ENCODE assay signal across 8 cellular contexts in the genomic region with DNA sequence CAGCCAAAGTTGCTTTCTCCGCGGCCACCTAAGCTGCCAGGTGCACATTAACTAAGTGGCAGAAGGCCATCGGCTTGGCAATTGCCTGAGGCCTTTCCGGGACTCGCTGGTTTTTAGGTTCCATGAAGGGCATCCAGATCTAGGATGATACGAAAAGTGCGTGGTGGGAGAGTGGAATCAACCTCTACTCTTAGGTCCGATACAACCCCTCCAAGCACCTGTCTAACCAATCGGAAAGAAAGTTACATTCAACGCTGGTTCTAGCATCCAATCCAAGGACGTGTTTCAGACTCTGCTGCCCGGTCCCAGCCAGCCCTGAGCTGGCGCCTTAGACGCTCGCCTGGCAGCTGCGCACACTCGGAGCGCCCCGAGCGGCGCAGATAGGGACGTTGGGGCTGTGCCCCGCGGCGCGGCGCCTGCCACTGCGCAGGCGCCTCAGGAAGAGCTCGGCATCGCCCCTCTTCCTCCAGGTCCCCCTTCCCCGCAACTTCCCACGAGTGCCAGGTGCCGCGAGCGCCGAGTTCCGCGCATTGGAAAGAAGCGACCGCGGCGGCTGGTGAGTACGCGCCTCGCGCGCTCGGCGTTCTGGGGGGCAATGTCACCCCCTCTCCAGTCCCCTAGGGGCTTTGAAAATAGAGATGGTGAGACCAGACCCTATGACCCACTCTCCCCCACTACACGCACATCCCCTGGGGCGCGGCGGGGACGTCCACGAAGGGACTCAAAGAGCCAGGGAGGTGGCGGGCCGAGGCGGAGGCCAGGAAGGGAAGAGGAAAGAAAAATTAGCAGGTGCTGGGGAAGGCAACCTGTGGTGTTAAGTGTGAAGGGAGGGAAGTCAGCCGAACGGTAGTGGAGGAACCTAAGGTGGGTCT. TPM values are rescaled to one million over a fixed set of nuclear protein-coding genes. Genes with fewer than 3 reads are reported as not detected.
A peak's percentile ranks its signal among the peaks of the same experiment; 100 is the strongest.
DNase-seq lines count a peak whose midpoint lies in the region; ATAC-seq, FAIRE-seq and TF ChIP-seq lines count a peak whose summit lies in the region.

ENPP4 (plus strand) TSS at position 356 of the 872 bp plus-strand sequence. CDS start 9,595 bp downstream, outside the sequence.

- H2AFZ ChIP-seq in SK-N-SH (ENCODE audit: low read depth) = no peak within 1 kb of the TSS

- intact Hi-C loops in pancreas (cut with DNase I) = no loop called here
- intact Hi-C loops in thyroid gland (cut with DNase I) = no loop called here

- peak; percentile 5 to 82 for TF ChIP-seq POLR2A in thyroid gland (IDR thresholded peaks at IDR 0.05)

- H3K27ac ChIP-seq in SK-N-SH (ENCODE audit: low read depth in 2 of 2, low read length in 1 of 2) (no peak within 1 kb of the TSS), cardiac muscle cell (no peak within 1 kb of the TSS), pancreas (peak within 1 kb of the TSS; percentile 53 to 86 (median 67)), thyroid gland (peak within 1 kb of the TSS; percentile 61 to 79 (median 62))

- TF ChIP-seq EP300 in SK-N-SH (IDR thresholded peaks at IDR 0.05; ENCODE audit: borderline replicate concordance in 1 of 2, low read depth in 1 of 2, low read length in 1 of 2) = no peak

- H3K27ac Mint-ChIP-seq in activated naive CD8-positive, alpha-beta T cell treated with anti-CD3 and anti-CD28 coated beads for 36 hours = peak within 1 kb of the TSS; percentile 88

- peak; percentile 96 for DNase-seq in H7
- DNase-seq in MG63 = peak; percentile 67
- peak; percentile 72 for DNase-seq in SK-N-SH
- DNase-seq in activated naive CD8-positive, alpha-beta T cell treated with anti-CD3 and anti-CD28 coated beads for 36 hours = peak; percentile 92
- peak; percentile 80 to 93 for DNase-seq in cardiac muscle cell (ENCODE audit: low read depth in 1 of 2, low spot score in 1 of 2)
- peak; percentile 85 to 96 (median 91) for DNase-seq in pancreas
- peak; percentile 90 for DNase-seq in thyroid gland

- H3K4me3 Mint-ChIP-seq in activated naive CD8-positive, alpha-beta T cell treated with anti-CD3 and anti-CD28 coated beads for 36 hours = peak within 1 kb of the TSS; percentile 99

- no peaks in the 10 kb centered on the region for H3K9me3 Mint-ChIP-seq in activated naive CD8-positive, alpha-beta T cell treated with anti-CD3 and anti-CD28 coated beads for 36 hours

- H3K9ac ChIP-seq in ES-I3 (ENCODE audit: low read depth, low read length) (peak within 1 kb of the TSS; percentile 76), SK-N-SH (no peak within 1 kb of the TSS)

- peak within 1 kb of the TSS; percentile 47 for H3K4me2 ChIP-seq in SK-N-SH

- peak; percentile 49 for FAIRE-seq in pancreas (lab: Jason Lieb, UNC)

- no peaks in the 10 kb centered on the region for H4K20me1 ChIP-seq in SK-N-SH (ENCODE audit: insufficient read depth)

- H3K27me3 ChIP-seq in H7 (ENCODE audit: control insufficient read depth, insufficient read depth, low read length) (peaks cover 20% of the 10 kb centered on the region; the same call in 1 of the 2 replicates), MG63 (no peaks in the 10 kb centered on the region), SK-N-SH (ENCODE audit: insufficient read depth) (no peaks in the 10 kb centered on the region; the same call in 1 of the 2 replicates), cardiac muscle cell (peaks cover 34% of the 10 kb centered on the region), pancreas (no peaks in the 10 kb centered on the region), thyroid gland (no peaks in the 10 kb centered on the region)

- CTCF ChIA-PET in SK-N-SH (lab: Yijun Ruan, JAX) = no interaction called here

- 12% methylated on average over 36 of the region's 61 CpGs for WGBS in SK-N-SH (ENCODE audit: low lambda C conversion rate)
- 0 to 1% methylated on average over 57 to 61 of the region's 61 CpGs for WGBS in pancreas, 2 donors
- 1 to 2% methylated on average over 42 to 54 of the region's 61 CpGs for WGBS in thyroid gland, 2 donors

- H3K36me3 Mint-ChIP-seq in activated naive CD8-positive, alpha-beta T cell treated with anti-CD3 and anti-CD28 coated beads for 36 hours = peaks cover 7% of the 10 kb centered on the region

- no peaks in the 10 kb centered on the region for H3F3A ChIP-seq in SK-N-SH (replicated peaks; ENCODE audit: insufficient read depth)

- H3K9me3 ChIP-seq in ES-I3 (ENCODE audit: control insufficient read depth, insufficient read depth, low read length) = no peaks in the 10 kb centered on the region; the same call in 1 of the 2 replicates
- no peaks in the 10 kb centered on the region for H3K9me3 ChIP-seq in MG63
- no peaks in the 10 kb centered on the region for H3K9me3 ChIP-seq in SK-N-SH
- H3K9me3 ChIP-seq in cardiac muscle cell (ENCODE audit: low read depth) = no peaks in the 10 kb centered on the region
- H3K9me3 ChIP-seq in pancreas = no peaks in the 10 kb centered on the region
- H3K9me3 ChIP-seq in thyroid gland = no peaks in the 10 kb centered on the region

- TF ChIP-seq RAD21 in SK-N-SH (IDR thresholded peaks at IDR 0.05; ENCODE audit: low read length) = no peak

- H3K36me3 ChIP-seq in ES-I3 (ENCODE audit: insufficient read depth, low read length) (no peaks in the 10 kb centered on the region), H7 (replicated peaks; ENCODE audit: control insufficient read depth, insufficient read depth, low read length) (no peaks in the 10 kb centered on the region), MG63 (no peaks in the 10 kb centered on the region), SK-N-SH (replicated peaks in 1 of 2; ENCODE audit: control insufficient read depth in 1 of 2, insufficient read depth in 2 of 2, low read length in 1 of 2) (no peaks in the 10 kb centered on the region), cardiac muscle cell (no peaks in the 10 kb centered on the region), pancreas (no peaks in the 10 kb centered on the region), thyroid gland (no peaks in the 10 kb centered on the region)

- no peaks in the 10 kb centered on the region for H3K9me2 ChIP-seq in SK-N-SH

- no peak for TF ChIP-seq CTCF in SK-N-SH (IDR thresholded peaks at IDR 0.05)
- no peak for TF ChIP-seq CTCF in cardiac muscle cell (IDR thresholded peaks at IDR 0.05; ENCODE audit: low read depth, low read length)
- no peak for TF ChIP-seq CTCF in pancreas (IDR thresholded peaks at IDR 0.05)
- TF ChIP-seq CTCF in thyroid gland (IDR thresholded peaks at IDR 0.05) = no peak

- H3K4me1 ChIP-seq in ES-I3 (ENCODE audit: insufficient read depth, low read length) (no peaks in the 10 kb centered on the region), SK-N-SH (ENCODE audit: control insufficient read depth in 1 of 2, insufficient read depth in 2 of 2, low read depth in 1 of 2, low read length in 1 of 2) (no peaks in the 10 kb centered on the region), cardiac muscle cell (ENCODE audit: low read depth) (peaks cover 4% of the 10 kb centered on the region), pancreas (peaks cover 0 to 20% (median 0%) of the 10 kb centered on the region in 3 donors), thyroid gland (peaks cover 0 to 9% of the 10 kb centered on the region in 2 donors)

- no peaks in the 10 kb centered on the region for H3K27me3 Mint-ChIP-seq in activated naive CD8-positive, alpha-beta T cell treated with anti-CD3 and anti-CD28 coated beads for 36 hours

- no peaks in the 10 kb centered on the region for H3K79me2 ChIP-seq in SK-N-SH (ENCODE audit: insufficient read depth)

- H3K4me3 ChIP-seq in H7 (ENCODE audit: insufficient read depth, low read depth, low read length) (peak within 1 kb of the TSS; percentile 56), MG63 (peak within 1 kb of the TSS; percentile 54), SK-N-SH (ENCODE audit: low read depth in 2 of 2, low read length in 1 of 2) (peak within 1 kb of the TSS in 1 of 2 experiments; percentile 37; a peak in 1 of 4 replicates), cardiac muscle cell (peak within 1 kb of the TSS; percentile 45), pancreas (peak within 1 kb of the TSS; percentile 64 to 83 (median 72)), thyroid gland (replicated peaks in 1 of 3) (peak within 1 kb of the TSS; percentile 9 to 100 (median 64))

- peak; percentile 97 to 100 (median 100) for ATAC-seq in pancreas

- POLR2A ChIA-PET in SK-N-SH (lab: Yijun Ruan, JAX) = no interaction called here

- H3K4me1 Mint-ChIP-seq in activated naive CD8-positive, alpha-beta T cell treated with anti-CD3 and anti-CD28 coated beads for 36 hours = peaks cover 35% of the 10 kb centered on the region

TF ChIP-seq in SK-N-SH, 30 proteins besides CTCF, POLR2A, EP300 and RAD21:
- TF ChIP-seq NRF1 (IDR thresholded peaks at IDR 0.05; ENCODE audit: low read depth, low read length) (peak; percentile 40; the same call in 1 of the 2 replicates), TEAD4 (IDR thresholded peaks at IDR 0.05; ENCODE audit: borderline replicate concordance, insufficient read depth) (no peak), FOSL2 (IDR thresholded peaks at IDR 0.05; ENCODE audit: borderline replicate concordance, low read depth) (no peak)

RNA-seq across cellular contexts. Expression of gene ENPP4, which starts in this region (rescaled TPM):
- 2.3 and 3.0 TPM in 2 replicates for total RNA-seq in H7 (2014; rRNA removed; shearing (Covaris generic))
- 2.6 and 3.6 TPM in 2 replicates for total RNA-seq in MG63 (2014; rRNA removed; shearing (Covaris generic); ENCODE audit: low replicate concordance)
- polyA plus RNA-seq in SK-N-SH (2012; rRNA removed) (0.05 and 0.11 TPM in 2 replicates), cardiac muscle cell (5.8 and 7.2 TPM in 2 replicates), pancreas (1 to 10 TPM; 2.8 to 9.9 TPM)
- 0.08 and 0.09 TPM in 2 replicates for polyA plus RNA-seq in SK-N-SH (2012; cell fraction: cytosol; rRNA removed)
- 0.01 and 0.06 TPM in 2 replicates for polyA plus RNA-seq in SK-N-SH (2012; cell fraction: nucleus; rRNA removed)
- 1 to 10 TPM; 8.6 TPM for total RNA-seq in activated naive CD8-positive, alpha-beta T cell treated with anti-CD3 and anti-CD28 coated beads for 36 hours
- total RNA-seq in cardiac muscle cell (7.5 TPM in 2 replicates), pancreas (10 to 100 TPM in 1 of 6 donors, 1 to 10 TPM in 5; 5.0 to 10.0 (median 6.7) TPM), thyroid gland (10 to 100 TPM; 16.2 to 26.3 (median 20.5) TPM)

Comparison
In these comparisons a context has a peak if more than half of its experiments do, and no peak if none do; other contexts are left out.
1. Peak in DNase-seq and H3K4me2 ChIP-seq in SK-N-SH; RNA of the gene not detected or under 1 TPM.
2. H3K27ac ChIP-seq: peak in pancreas (4 of 4) and thyroid gland (3 of 3); none in SK-N-SH (0 of 2) and cardiac muscle cell (single experiment).
3. Peak in every context shown above with its lines, with median percentiles within 50 percentile points of each other: DNase-seq.